In genomic region chr2:190838492-190838910, GRCh38 we compare ENCODE assay signal across 11 cellular contexts. TPM values are rescaled to one million over a fixed set of nuclear protein-coding genes. Genes with fewer than 3 reads are reported as not detected.
DNase-seq lines count a peak whose midpoint lies in the region; ATAC-seq and TF ChIP-seq lines count a peak whose summit lies in the region.
"Had no signal": no experiment of that assay in that cellular context is flagged by ENCODE, and none has a peak within 500 bp of the region (broad histone marks: within the 10 kb centered on the region; RNA-seq: fewer than 3 reads in every experiment).

No MANE protein-coding gene starts in this region.

- peaks cover 15% of the 10 kb centered on the region for H3K36me3 Mint-ChIP-seq in HFFc6 (ENCODE audit: low read depth)
- H3K36me3 Mint-ChIP-seq in activated T-cell treated with anti-CD3 and anti-CD28 coated beads, Interleukin-2, amount 50 U/mL, for 72 hours (ENCODE audit: insufficient read depth in 2 of 2), result no peaks in the 10 kb centered on the region

- H2AFZ ChIP-seq in hepatocyte (no peak overlapping the region), neuronal stem cell (ENCODE audit: low read length) (no peak overlapping the region)

- no peak overlapping the region for H2BK5ac ChIP-seq in neuronal stem cell (ENCODE audit: low read length)

- H3K14ac ChIP-seq in neuronal stem cell (ENCODE audit: low read length), result no peak overlapping the region

- H3K4me3 ChIP-seq in AG10803 (ENCODE audit: low read length), result no peak overlapping the region
- H3K4me3 ChIP-seq in hepatocyte, result no peak overlapping the region
- no peak overlapping the region for H3K4me3 ChIP-seq in neuronal stem cell (ENCODE audit: low read length in 2 of 2)

- H3K9me3 ChIP-seq in hepatocyte (ENCODE audit: low read depth) (no peaks in the 10 kb centered on the region), neuronal stem cell (replicated peaks in 1 of 2; ENCODE audit: control insufficient read depth in 2 of 2, insufficient read depth in 1 of 2, low read depth in 1 of 2, low read length in 2 of 2) (no peaks in the 10 kb centered on the region)

- no peak overlapping the region for H3K18ac ChIP-seq in neuronal stem cell (ENCODE audit: low read length)

- no peaks in the 10 kb centered on the region for H3K9me3 Mint-ChIP-seq in HFFc6
- H3K9me3 Mint-ChIP-seq in activated T-cell treated with anti-CD3 and anti-CD28 coated beads, Interleukin-2, amount 50 U/mL, for 72 hours, result no peaks in the 10 kb centered on the region
- H3K9me3 Mint-ChIP-seq: activated B cell treated with CpG ODN at 0.5 μM for 24 hours had no signal

- H4K20me1 ChIP-seq in hepatocyte (ENCODE audit: insufficient read depth, poor library complexity, severe bottlenecking), result no peaks in the 10 kb centered on the region

- H3K9ac ChIP-seq in neuronal stem cell (ENCODE audit: low read depth, low read length, poor library complexity), result no peak overlapping the region

- H3K4me3 Mint-ChIP-seq in HFFc6, result peak overlapping the region; percentile 49
- H3K4me3 Mint-ChIP-seq in activated T-cell treated with anti-CD3 and anti-CD28 coated beads, Interleukin-2, amount 50 U/mL, for 72 hours, result peak overlapping the region; percentile 6 to 33
- H3K4me3 Mint-ChIP-seq: activated B cell treated with CpG ODN at 0.5 μM for 24 hours had no signal

- no peaks in the 10 kb centered on the region for H3K27me3 ChIP-seq in hepatocyte
- H3K27me3 ChIP-seq in neuronal stem cell (ENCODE audit: control insufficient read depth in 3 of 3, insufficient read depth in 3 of 3, low read depth in 1 of 3, low read length in 3 of 3), result peaks cover 0 to 7% (median 0%) of the 10 kb centered on the region in 3 experiments

- no peaks in the 10 kb centered on the region for H3K9me2 ChIP-seq in hepatocyte (replicated peaks; ENCODE audit: insufficient read depth)

- H3K79me2 ChIP-seq in hepatocyte, result no peaks in the 10 kb centered on the region

- H3K4ac ChIP-seq in neuronal stem cell (ENCODE audit: low read length), result no peak overlapping the region

- H3K27me3 Mint-ChIP-seq in HFFc6 (ENCODE audit: insufficient read depth), result no peaks in the 10 kb centered on the region
- peaks cover 6% of the 10 kb centered on the region for H3K27me3 Mint-ChIP-seq in activated T-cell treated with anti-CD3 and anti-CD28 coated beads, Interleukin-2, amount 50 U/mL, for 72 hours (ENCODE audit: low read depth)
- H3K27me3 Mint-ChIP-seq: activated B cell treated with CpG ODN at 0.5 μM for 24 hours had no signal

- H3K4me2 ChIP-seq in hepatocyte (no peak overlapping the region), neuronal stem cell (ENCODE audit: insufficient read depth, low read length, poor library complexity, severe bottlenecking) (no peak overlapping the region)

- H2AK5ac ChIP-seq in neuronal stem cell (ENCODE audit: low read depth, low read length), result no peak overlapping the region

- H3K36me3 ChIP-seq in hepatocyte (replicated peaks; ENCODE audit: insufficient read depth, low read depth), result no peaks in the 10 kb centered on the region
- no peaks in the 10 kb centered on the region for H3K36me3 ChIP-seq in neuronal stem cell (replicated peaks in 1 of 2; ENCODE audit: control insufficient read depth in 2 of 2, insufficient read depth in 2 of 2, low read length in 2 of 2)

- H3K27ac ChIP-seq in hepatocyte (peak overlapping the region; percentile 5), neuronal stem cell (replicated peaks; ENCODE audit: low read length) (no peak overlapping the region)

- H2BK15ac ChIP-seq in neuronal stem cell (ENCODE audit: low read length), result no peak overlapping the region

- peak; percentile 87 for DNase-seq in AG10803 (ENCODE audit: low read depth)
- peak; percentile 85 for DNase-seq in HFFc6
- peak; percentile 33 to 63 for DNase-seq in activated T-cell treated with anti-CD3 and anti-CD28 coated beads, Interleukin-2, amount 50 U/mL, for 72 hours
- no peak for DNase-seq in hepatocyte (ENCODE audit: low spot score)
- DNase-seq in neuronal stem cell (ENCODE audit: low spot score), result no peak
- DNase-seq in GDM1 (lab: John Stamatoyannopoulos, UW), result no peak
- DNase-seq: activated B cell treated with CpG ODN at 0.5 μM for 24 hours, DMS153, NCI-H1105 had no signal

- 82% methylated on average over 2 of the region's 2 CpGs for WGBS in hepatocyte (ENCODE audit: low lambda C conversion rate, missing lambda C conversion rate)
- WGBS in neuronal stem cell (ENCODE audit: extremely low coverage in 2 of 2, insufficient read length in 2 of 2, insufficient replicate concordance in 1 of 2), 2 donors, result no CpG with 5 or more reads among the region's 2 CpGs

- H3K4me1 Mint-ChIP-seq in HFFc6 (ENCODE audit: low read depth), result peaks cover 86% of the 10 kb centered on the region
- peaks cover 51% of the 10 kb centered on the region for H3K4me1 Mint-ChIP-seq in activated T-cell treated with anti-CD3 and anti-CD28 coated beads, Interleukin-2, amount 50 U/mL, for 72 hours (ENCODE audit: low read depth)
- H3K4me1 Mint-ChIP-seq: activated B cell treated with CpG ODN at 0.5 μM for 24 hours had no signal

- no peak overlapping the region for H2BK120ac ChIP-seq in neuronal stem cell (ENCODE audit: low read depth, low read length)

- no peak overlapping the region for H4K8ac ChIP-seq in neuronal stem cell (ENCODE audit: low read depth, low read length)

- H3K4me1 ChIP-seq in hepatocyte (ENCODE audit: insufficient read depth) (peaks cover 18% of the 10 kb centered on the region), neuronal stem cell (ENCODE audit: control insufficient read depth in 2 of 2, insufficient read depth in 1 of 2, low read depth in 1 of 2, low read length in 2 of 2) (no peaks in the 10 kb centered on the region)

- TF ChIP-seq CTCF in AG10803 (conservative IDR thresholded peaks at IDR 0.05; ENCODE audit: low read length) (no peak), HFFc6 (IDR thresholded peaks at IDR 0.05) (no peak), hepatocyte (IDR thresholded peaks at IDR 0.05; ENCODE audit: poor library complexity) (no peak)

- no peaks in the 10 kb centered on the region for H3K79me1 ChIP-seq in neuronal stem cell (ENCODE audit: low read depth, low read length)

- no peak overlapping the region for H4K91ac ChIP-seq in neuronal stem cell (ENCODE audit: low read depth, low read length, poor library complexity)

- no peak overlapping the region for H3K23ac ChIP-seq in neuronal stem cell (ENCODE audit: low read depth, low read length, poor library complexity)

- no peak overlapping the region for H2BK12ac ChIP-seq in neuronal stem cell (ENCODE audit: low read length)

- peak overlapping the region; percentile 71 for H3K27ac Mint-ChIP-seq in HFFc6
- no peak overlapping the region for H3K27ac Mint-ChIP-seq in activated T-cell treated with anti-CD3 and anti-CD28 coated beads, Interleukin-2, amount 50 U/mL, for 72 hours
- H3K27ac Mint-ChIP-seq: activated B cell treated with CpG ODN at 0.5 μM for 24 hours had no signal

- peak; percentile 85 to 88 for ATAC-seq in activated T-cell treated with anti-CD3 and anti-CD28 coated beads, Interleukin-2, amount 50 U/mL, for 72 hours (replicated peaks in 1 of 2)
- ATAC-seq in HG02588 (IDR thresholded peaks at IDR 0.05; ENCODE audit: unreplicated experiment), result no peak
- no peak for ATAC-seq in GM19351 (IDR thresholded peaks at IDR 0.05; ENCODE audit: unreplicated experiment)

RNA-seq across cellular contexts. Expression of gene GLS, which starts 42.1 kb away (rescaled TPM):
- total RNA-seq in HFFc6 (2021; fragmentation: NEBNext Ultra II Directional; extraction: Animal tissue kit (Norgen Biotek cat#: 25700)), result 100 to 1,000 TPM; 191 to 431 (median 201) TPM
- total RNA-seq in activated T-cell treated with anti-CD3 and anti-CD28 coated beads, Interleukin-2, amount 50 U/mL, for 72 hours, result 100 to 1,000 TPM; 269 to 288 TPM
- 385 and 460 TPM in 2 replicates for total RNA-seq in hepatocyte
- 78.8 and 78.9 TPM in 2 replicates for polyA plus RNA-seq in hepatocyte
- 23.2 TPM for polyA plus RNA-seq in neuronal stem cell (2013, experiment 1 of 2)
- polyA plus RNA-seq in neuronal stem cell (2013, experiment 2 of 2), result 24.7 TPM

Comparison
In these comparisons a context has a peak if more than half of its experiments do, and no peak if none do; other contexts are left out.
1. DNase-seq: peak in AG10803 (single experiment), HFFc6 (single experiment) and activated T-cell treated with anti-CD3 and anti-CD28 coated beads, Interleukin-2, amount 50 U/mL, for 72 hours (2 of 2); none in hepatocyte (single experiment), neuronal stem cell (single experiment) and GDM1 (single experiment).
2. ATAC-seq: peak in activated T-cell treated with anti-CD3 and anti-CD28 coated beads, Interleukin-2, amount 50 U/mL, for 72 hours (2 of 2); none in HG02588 (single experiment) and GM19351 (single experiment).